In the genomic region with DNA sequence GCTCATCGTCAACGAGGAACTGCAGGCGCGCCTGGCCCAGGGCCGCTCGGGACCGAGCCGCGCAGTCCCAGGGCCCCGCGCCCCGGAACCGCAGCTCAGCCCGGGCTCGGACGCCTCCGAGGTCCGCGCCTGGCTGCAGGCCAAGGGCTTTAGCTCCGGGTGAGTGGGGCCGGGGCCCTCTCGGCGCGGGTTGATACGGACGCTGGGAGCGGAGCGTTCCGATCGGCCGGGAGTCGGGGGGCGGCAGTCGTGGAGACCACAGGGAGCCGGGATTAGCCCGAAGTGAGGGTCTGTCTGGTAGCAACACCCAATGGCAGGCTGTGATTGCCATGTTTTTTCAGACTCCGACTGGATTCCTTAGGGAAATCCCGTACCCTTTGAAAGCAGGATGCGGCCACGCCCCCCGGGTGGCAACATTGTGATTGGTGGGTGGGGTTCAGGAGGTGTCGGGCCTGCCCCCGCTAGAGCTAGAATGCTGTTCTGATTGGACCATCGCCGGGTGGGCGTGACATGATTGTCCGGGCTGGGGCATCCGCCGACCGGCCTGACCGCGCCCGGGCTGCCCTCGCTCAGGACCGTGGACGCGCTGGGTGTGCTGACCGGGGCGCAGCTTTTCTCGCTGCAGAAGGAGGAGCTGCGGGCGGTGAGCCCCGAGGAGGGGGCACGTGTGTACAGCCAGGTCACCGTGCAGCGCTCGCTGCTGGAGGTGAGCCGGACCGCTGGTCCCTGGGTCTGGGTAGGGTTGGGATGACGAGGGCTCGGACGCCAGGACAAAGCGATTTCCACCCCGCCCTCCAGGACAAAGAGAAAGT, we compare ENCODE assay signal across 7 cellular contexts. TPM values are rescaled to one million over a fixed set of nuclear protein-coding genes. Genes with fewer than 3 reads are reported as not detected.
A peak's percentile ranks its signal among the peaks of the same experiment; 100 is the strongest.
DNase-seq lines count a peak whose midpoint lies in the region; ATAC-seq and TF ChIP-seq lines count a peak whose summit lies in the region.

No MANE protein-coding gene starts in this region.

- no peaks in the 10 kb centered on the region for H3K36me3 ChIP-seq in ovary

- 0 to 1% (median 1%) methylated on average over 66 to 74 of the region's 74 CpGs for WGBS in ovary, 3 donors

- intact Hi-C loops in left ventricle myocardium superior (cut with micrococcal nuclease) = no loop called here
- intact Hi-C loops in ovary (cut with DNase I) = no loop called here

- peaks cover 6% of the 10 kb centered on the region for H3K27me3 ChIP-seq in ovary

- H3K4me1 ChIP-seq in ovary (ENCODE audit: insufficient read depth) = peaks cover 7% of the 10 kb centered on the region

- no peak overlapping the region for H3K27ac ChIP-seq in ovary

- ATAC-seq in left ventricle myocardium superior (peak; percentile 87), GM19467 (IDR thresholded peaks at IDR 0.05; ENCODE audit: unreplicated experiment) (no peak), GM21447 (IDR thresholded peaks at IDR 0.05; ENCODE audit: unreplicated experiment) (no peak)

- peaks cover 0 to 4% of the 10 kb centered on the region in 2 donors for H3K9me3 ChIP-seq in ovary

- no peak for TF ChIP-seq POLR2A in ovary (IDR thresholded peaks at IDR 0.05)

- no peak for TF ChIP-seq CTCF in astrocyte of the spinal cord (IDR thresholded peaks at IDR 0.05; ENCODE audit: low read depth, low read length)
- TF ChIP-seq CTCF in ovary (IDR thresholded peaks at IDR 0.05) = no peak

- no peak for TF ChIP-seq EP300 in ovary (IDR thresholded peaks at IDR 0.05)

- DNase-seq in GM19238 (ENCODE audit: insufficient read length, low spot score) (peak; percentile 63), SK-N-DZ (ENCODE audit: low spot score) (peak; percentile 87), astrocyte of the spinal cord (ENCODE audit: low read depth, low spot score) (peak; percentile 92), left ventricle myocardium superior (peak; percentile 97), ovary (peak; percentile 92 to 95 (median 92))

- H3K4me3 ChIP-seq in astrocyte of the spinal cord (ENCODE audit: low read depth, low read length) (peak overlapping the region; percentile 48), ovary (peak overlapping the region; percentile 29)

- in situ Hi-C loops in astrocyte of the spinal cord (cut with HindIII; ENCODE audit: low sequenced_read_pairs) = no loop called here

RNA-seq across cellular contexts. Expression of gene EPS8L1, which starts 11.3 kb away (rescaled TPM):
- 0.18 and 0.42 TPM in 2 replicates for polyA plus RNA-seq in SK-N-DZ (2014; cell fraction: cytosol; rRNA removed)
- 1.8 and 3.5 TPM in 2 replicates for polyA plus RNA-seq in SK-N-DZ (2014; cell fraction: nucleus; rRNA removed)
- 2.7 TPM for total RNA-seq in left ventricle myocardium superior
- 100 to 1,000 TPM in 1 of 7 donors, 10 to 100 TPM in 2, 1 to 10 TPM in 3, under 1 TPM in 1; 0.88 to 142 (median 9.5) TPM for total RNA-seq in ovary
- 1 to 10 TPM in 1 of 2 donors, under 1 TPM in 1; 0.87 to 2.8 TPM for polyA plus RNA-seq in ovary

RNA-seq across cellular contexts. Expression of gene RDH13, which starts 24.0 kb away (rescaled TPM):
- polyA plus RNA-seq in SK-N-DZ (2014; cell fraction: cytosol; rRNA removed) = 10.0 and 11.3 TPM in 2 replicates
- 7.4 and 9.5 TPM in 2 replicates for polyA plus RNA-seq in SK-N-DZ (2014; cell fraction: nucleus; rRNA removed)
- 52.0 TPM for total RNA-seq in left ventricle myocardium superior
- total RNA-seq in ovary = 10 to 100 TPM in 6 of 7 donors, 1 to 10 TPM in 1; 7.8 to 17.3 (median 12.0) TPM
- 10 to 100 TPM in 1 of 2 donors, 1 to 10 TPM in 1; 8.3 to 10.1 TPM for polyA plus RNA-seq in ovary

RNA-seq across cellular contexts. Expression of gene PPP1R12C, which starts 30.5 kb away (rescaled TPM):
- 19.4 and 22.7 TPM in 2 replicates for polyA plus RNA-seq in SK-N-DZ (2014; cell fraction: cytosol; rRNA removed)
- 314 and 319 TPM in 2 replicates for polyA plus RNA-seq in SK-N-DZ (2014; cell fraction: nucleus; rRNA removed)
- total RNA-seq in left ventricle myocardium superior = 141 TPM
- 100 to 1,000 TPM in 4 of 7 donors, 10 to 100 TPM in 3; 45.4 to 152 (median 110) TPM for total RNA-seq in ovary
- 100 to 1,000 TPM in 1 of 2 donors, 10 to 100 TPM in 1; 21.4 to 118 TPM for polyA plus RNA-seq in ovary

RNA-seq across cellular contexts. Expression of gene GP6, which starts 48.9 kb away (rescaled TPM):
- not detected in 2 replicates for polyA plus RNA-seq in SK-N-DZ (2014; cell fraction: cytosol; rRNA removed)
- polyA plus RNA-seq in SK-N-DZ (2014; cell fraction: nucleus; rRNA removed) = not detected in 2 replicates
- total RNA-seq in left ventricle myocardium superior (not detected), ovary (1 to 10 TPM in 1 of 7 donors, under 1 TPM in 5, not detected in 1; 0.35 to 1.6 (median 0.57) TPM)
- polyA plus RNA-seq in ovary = under 1 TPM; 0.16 to 0.20 TPM
